In genomic region chr2:71882949-71883472, GRCh38 we compare ENCODE assay signal across 1 cellular context.
TF ChIP-seq lines count a peak whose summit lies in the region.

No MANE protein-coding gene starts in this region.

TF ChIP-seq in K562, 482 proteins besides CTCF, POLR2A, EP300 and RAD21 (continued from another document and continues in another):
- TF ChIP-seq ZMIZ1 (IDR thresholded peaks at IDR 0.05; ENCODE audit: low read depth in 2 of 2, low read length in 2 of 2) (peak in 1 of 2 experiments; percentile 97; a peak in 2 of 4 replicates), ARNT (IDR thresholded peaks at IDR 0.05) (peak; percentile 93), NR2F6 (CRISPR knock-in tag; IDR thresholded peaks at IDR 0.05) (no peak), RFX7 (CRISPR knock-in tag; IDR thresholded peaks at IDR 0.05) (no peak), TARDBP (IDR thresholded peaks at IDR 0.05) (0 out of 2 replicates have a peak, but pooled peaks have one; percentile 48), PTTG1 (tag; IDR thresholded peaks at IDR 0.05; ENCODE audit: low read depth) (no peak), SMC3 (conservative IDR thresholded peaks at IDR 0.05; ENCODE audit: insufficient read depth, low read depth, low read length) (no peak), ZNF324 (CRISPR knock-in tag; IDR thresholded peaks at IDR 0.05) (no peak), ZNF57 (CRISPR knock-in tag; IDR thresholded peaks at IDR 0.05) (no peak), TAF15 (IDR thresholded peaks at IDR 0.05; ENCODE audit: low read depth, low read length) (no peak), RHOXF2B (CRISPR knock-in tag; conservative IDR thresholded peaks at IDR 0.05) (no peak), ZNF696 (CRISPR knock-in tag; conservative IDR thresholded peaks at IDR 0.05) (no peak), MITF (IDR thresholded peaks at IDR 0.05) (0 out of 2 replicates have a peak, but pooled peaks have one; percentile 42), HIVEP1 (CRISPR knock-in tag; IDR thresholded peaks at IDR 0.05) (peak; percentile 78; the same call in 1 of the 2 replicates), ZNF212 (CRISPR knock-in tag; IDR thresholded peaks at IDR 0.05) (peak; percentile 63; the same call in 1 of the 2 replicates), DIDO1 (tag; IDR thresholded peaks at IDR 0.05; ENCODE audit: low read depth) (no peak), MEIS2 (IDR thresholded peaks at IDR 0.05; ENCODE audit: partially characterized antibody) (peak; percentile 61), GABPA (tag; conservative IDR thresholded peaks at IDR 0.05; ENCODE audit: low read depth) (peak; percentile 88), NFXL1 (CRISPR knock-in tag; IDR thresholded peaks at IDR 0.05) (peak; percentile 55; the same call in 1 of the 2 replicates), TAF9B (IDR thresholded peaks at IDR 0.05; ENCODE audit: partially characterized antibody) (peak; percentile 98), CC2D1A (IDR thresholded peaks at IDR 0.05) (peak; percentile 85; the same call in 1 of the 2 replicates), ZHX1 (conservative IDR thresholded peaks at IDR 0.05; ENCODE audit: low read length) (no peak), ZNF77 (CRISPR knock-in tag; IDR thresholded peaks at IDR 0.05) (no peak), CHD1 (IDR thresholded peaks at IDR 0.05; ENCODE audit: low read length) (no peak), HMG20B (CRISPR knock-in tag; IDR thresholded peaks at IDR 0.05) (no peak), CTCFL (IDR thresholded peaks at IDR 0.05; ENCODE audit: borderline replicate concordance, insufficient read depth, low read depth, low read length, poor library complexity, severe bottlenecking) (no peak), MAFF (IDR thresholded peaks at IDR 0.05; ENCODE audit: low read length) (no peak), OTX1 (CRISPR knock-in tag; IDR thresholded peaks at IDR 0.05) (peak; percentile 87), PTBP1 (IDR thresholded peaks at IDR 0.05; ENCODE audit: low read depth, low read length) (no peak), KAT7 (CRISPR knock-in tag; IDR thresholded peaks at IDR 0.05; ENCODE audit: borderline replicate concordance) (peak; percentile 57; the same call in 1 of the 2 replicates), ZZZ3 (IDR thresholded peaks at IDR 0.05) (no peak), TRIM25 (IDR thresholded peaks at IDR 0.05; ENCODE audit: borderline replicate concordance) (no peak), SIN3A (IDR thresholded peaks at IDR 0.05; ENCODE audit: borderline replicate concordance in 2 of 2, control insufficient read depth in 1 of 2, low read depth in 2 of 2, low read length in 2 of 2) (peak in 1 of 2 experiments; percentile 69; a peak in 1 of 4 replicates), GABPB2 (CRISPR knock-in tag; conservative IDR thresholded peaks at IDR 0.05) (peak; percentile 26; the same call in 1 of the 2 replicates), ZNF3 (CRISPR knock-in tag; IDR thresholded peaks at IDR 0.05) (no peak), JUNB (CRISPR knock-in tag; conservative IDR thresholded peaks at IDR 0.05) (no peak), ZBTB33 (CRISPR knock-in tag; IDR thresholded peaks at IDR 0.05) (no peak), ZBTB43 (CRISPR knock-in tag; IDR thresholded peaks at IDR 0.05) (no peak), ZNF277 (CRISPR knock-in tag; IDR thresholded peaks at IDR 0.05; ENCODE audit: borderline replicate concordance) (no peak), GATAD2A (IDR thresholded peaks at IDR 0.05) (no peak), TOE1 (IDR thresholded peaks at IDR 0.05; ENCODE audit: borderline replicate concordance) (peak; percentile 69; the same call in 1 of the 2 replicates), TOE1 (CRISPR knock-in tag; IDR thresholded peaks at IDR 0.05; ENCODE audit: borderline replicate concordance, low read depth) (no peak), RBM17 (IDR thresholded peaks at IDR 0.05; ENCODE audit: borderline replicate concordance, low read depth, low read length) (no peak), BACH1 (tag; IDR thresholded peaks at IDR 0.05) (peak; percentile 92), PCBP2 (IDR thresholded peaks at IDR 0.05; ENCODE audit: low read depth, low read length, poor library complexity, severe bottlenecking) (no peak), FOXM1 (IDR thresholded peaks at IDR 0.05; ENCODE audit: low read depth) (peak; percentile 87), FOXM1 (CRISPR knock-in tag; IDR thresholded peaks at IDR 0.05; ENCODE audit: low read depth) (no peak), SRSF9 (IDR thresholded peaks at IDR 0.05; ENCODE audit: borderline replicate concordance, low read depth, low read length) (no peak), RFX5 (IDR thresholded peaks at IDR 0.05; ENCODE audit: low read depth, low read length) (no peak), ZSCAN29 (IDR thresholded peaks at IDR 0.05) (no peak), HSF4 (CRISPR knock-in tag; IDR thresholded peaks at IDR 0.05; ENCODE audit: borderline replicate concordance) (no peak), ZNF217 (CRISPR knock-in tag; IDR thresholded peaks at IDR 0.05) (no peak), ZNF316 (IDR thresholded peaks at IDR 0.05) (no peak), ZNF707 (CRISPR knock-in tag; conservative IDR thresholded peaks at IDR 0.05) (no peak), ZNF431 (CRISPR knock-in tag; IDR thresholded peaks at IDR 0.05) (0 out of 2 replicates have a peak, but pooled peaks have one; percentile 37), NR4A1 (CRISPR knock-in tag; IDR thresholded peaks at IDR 0.05) (0 out of 2 replicates have a peak, but pooled peaks have one; percentile 60), NR4A1 (tag; IDR thresholded peaks at IDR 0.05) (peak; percentile 90), GTF2A2 (tag; IDR thresholded peaks at IDR 0.05) (no peak), HDAC1 (IDR thresholded peaks at IDR 0.05) (peak in 1 of 2 experiments; percentile 78; a peak in 2 of 4 replicates), NUFIP1 (IDR thresholded peaks at IDR 0.05; ENCODE audit: partially characterized antibody) (no peak), HMGN3 (IDR thresholded peaks at IDR 0.05; ENCODE audit: borderline replicate concordance, extremely low read depth, insufficient read length, low read depth, low read length) (peak; percentile 99)
